ENCODE assay signal across 8 cellular contexts in the genomic region with DNA sequence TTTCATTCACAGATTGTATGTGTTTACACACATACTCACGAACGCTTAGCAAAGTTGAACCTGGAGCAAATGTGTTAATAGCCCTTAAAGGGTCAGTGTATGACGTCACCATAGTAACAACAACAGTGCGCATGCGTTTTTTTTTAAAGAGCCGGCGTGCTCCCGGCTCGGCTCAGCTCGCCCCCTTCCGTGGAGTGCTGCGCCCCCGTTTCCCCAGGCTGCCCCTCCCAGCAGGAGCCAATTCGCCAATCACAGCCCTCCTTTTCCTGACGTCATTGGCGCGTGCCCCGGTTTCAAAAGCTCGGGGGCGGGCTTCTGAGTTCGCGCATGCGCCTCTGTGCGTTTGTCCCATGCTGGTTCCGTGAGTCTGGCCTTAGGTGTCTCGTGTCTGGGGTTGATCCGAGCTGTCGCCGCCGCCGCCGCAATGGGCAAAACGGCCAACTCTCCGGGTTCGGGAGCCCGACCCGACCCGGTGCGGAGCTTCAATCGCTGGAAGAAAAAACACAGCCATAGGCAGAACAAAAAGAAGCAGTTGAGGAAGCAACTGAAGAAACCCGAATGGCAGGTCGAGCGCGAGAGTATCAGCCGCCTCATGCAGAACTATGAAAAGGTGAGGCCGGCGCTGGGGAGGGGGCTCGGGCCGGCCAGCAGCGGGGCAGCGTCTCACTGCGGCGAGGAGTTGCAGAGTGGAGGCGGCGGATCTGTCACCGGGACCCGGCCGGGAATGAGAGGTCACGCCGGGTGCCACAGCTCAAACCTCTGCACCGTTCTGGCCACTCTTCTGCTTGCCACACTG. TPM values are rescaled to one million over a fixed set of nuclear protein-coding genes. Genes with fewer than 3 reads are reported as not detected.
DNase-seq lines count a peak whose midpoint lies in the region; ATAC-seq and TF ChIP-seq lines count a peak whose summit lies in the region.

A gene (plus strand): TSS at position 340 of the 796 bp plus-strand sequence. CDS start 85 bp downstream, at position 425.

- H3K27ac ChIP-seq in gastroesophageal sphincter (peak within 1 kb of the TSS in 3 of 4 donors; percentile 69 to 81 (median 73)), neutrophil (peak within 1 kb of the TSS; percentile 62), substantia nigra (ENCODE audit: low read depth, low read length, poor library complexity, severe bottlenecking) (peak within 1 kb of the TSS; percentile 63)

- H3K4me1 Mint-ChIP-seq in activated naive CD4-positive, alpha-beta T cell treated with anti-CD3 and anti-CD28 coated beads for 36 hours (ENCODE audit: low read depth): peaks cover 38% of the 10 kb centered on the region

- peak within 1 kb of the TSS; percentile 65 for H3K4me3 ChIP-seq in HFF-Myc (replicated peaks; ENCODE audit: low read depth, low read length)
- H3K4me3 ChIP-seq in gastroesophageal sphincter: peak within 1 kb of the TSS; percentile 68 to 78
- H3K4me3 ChIP-seq in neutrophil (ENCODE audit: low read depth in 1 of 2, low read length in 1 of 2): peak within 1 kb of the TSS; percentile 72 to 78

- H3K36me3 ChIP-seq in gastroesophageal sphincter (peaks cover 0 to 4% of the 10 kb centered on the region in 2 donors), neutrophil (no peaks in the 10 kb centered on the region)

- no peak for TF ChIP-seq POLR2A in gastroesophageal sphincter (IDR thresholded peaks at IDR 0.05)

- H3K4me1 ChIP-seq in gastroesophageal sphincter: peaks cover 0 to 35% (median 13%) of the 10 kb centered on the region in 3 donors
- peaks cover 12% of the 10 kb centered on the region in 2 experiments for H3K4me1 ChIP-seq in neutrophil (ENCODE audit: control insufficient read depth in 1 of 2, insufficient read depth in 1 of 2, low read depth in 1 of 2, low read length in 1 of 2)

- TF ChIP-seq CTCF in HFF-Myc (IDR thresholded peaks at IDR 0.05; ENCODE audit: low read depth, low read length, missing control alignments) (no peak), gastroesophageal sphincter (IDR thresholded peaks at IDR 0.05) (peak in 1 of 4 experiments; percentile 42), neutrophil (IDR thresholded peaks at IDR 0.05) (no peak)

- peak within 1 kb of the TSS; percentile 86 for H3K27ac Mint-ChIP-seq in activated naive CD4-positive, alpha-beta T cell treated with anti-CD3 and anti-CD28 coated beads for 36 hours

- intact Hi-C loops in activated naive CD4-positive, alpha-beta T cell treated with anti-CD3 and anti-CD28 coated beads for 36 hours (cut with micrococcal nuclease): loop anchor here (1.0 to 5.0 kb wide), 11 partner anchors 44 to 1098 kb away; a partner anchor contains a TSS

- H3K9me3 ChIP-seq in gastroesophageal sphincter: no peaks in the 10 kb centered on the region
- H3K9me3 ChIP-seq in neutrophil: no peaks in the 10 kb centered on the region

- ATAC-seq in gastroesophageal sphincter: peak; percentile 99

- H3K36me3 Mint-ChIP-seq in activated naive CD4-positive, alpha-beta T cell treated with anti-CD3 and anti-CD28 coated beads for 36 hours (ENCODE audit: low read depth): peaks cover 10% of the 10 kb centered on the region

- H3K27me3 ChIP-seq in gastroesophageal sphincter: no peaks in the 10 kb centered on the region
- peaks cover 2% of the 10 kb centered on the region for H3K27me3 ChIP-seq in neutrophil

- H3K27me3 Mint-ChIP-seq in activated naive CD4-positive, alpha-beta T cell treated with anti-CD3 and anti-CD28 coated beads for 36 hours (ENCODE audit: low read depth): no peaks in the 10 kb centered on the region

- TF ChIP-seq EP300 in gastroesophageal sphincter (IDR thresholded peaks at IDR 0.05): no peak

- H3K4me3 Mint-ChIP-seq in activated naive CD4-positive, alpha-beta T cell treated with anti-CD3 and anti-CD28 coated beads for 36 hours: peak within 1 kb of the TSS; percentile 99

- 0 to 1% methylated on average over 16 to 28 of the region's 61 CpGs for WGBS in gastroesophageal sphincter (ENCODE audit: low coverage in 1 of 2), 2 donors

- CTCF ChIA-PET in activated naive CD4-positive, alpha-beta T cell treated with anti-CD3 and anti-CD28 coated beads for 36 hours (lab: Charles Lee): interaction anchor here (0.6 to 2.9 kb wide), 11 partner anchors 9 to 656 kb away, joined by 3 to 6 read pairs (median 4); a partner anchor contains a TSS

- DNase-seq in GM04503 (ENCODE audit: low read depth) (peak; percentile 85), HFF-Myc (ENCODE audit: extremely low read depth, low read depth) (peak; percentile 95), NAMALWA (ENCODE audit: low spot score) (peak; percentile 99), SK-N-DZ (ENCODE audit: low spot score) (peak; percentile 93), substantia nigra (lab: John Stamatoyannopoulos, UW) (peak; percentile 87 to 99 (median 97))
- peak; percentile 99 for DNase-seq in activated naive CD4-positive, alpha-beta T cell treated with anti-CD3 and anti-CD28 coated beads for 36 hours

- no peaks in the 10 kb centered on the region for H3K9me3 Mint-ChIP-seq in activated naive CD4-positive, alpha-beta T cell treated with anti-CD3 and anti-CD28 coated beads for 36 hours

RNA-seq across cellular contexts. Expression of the gene that starts here (rescaled TPM):
- polyA plus RNA-seq in SK-N-DZ (2014; cell fraction: cytosol; rRNA removed): 19.3 and 22.9 TPM in 2 replicates
- 11.8 and 13.0 TPM in 2 replicates for polyA plus RNA-seq in SK-N-DZ (2014; cell fraction: nucleus; rRNA removed)
- total RNA-seq in activated naive CD4-positive, alpha-beta T cell treated with anti-CD3 and anti-CD28 coated beads for 36 hours: 10 to 100 TPM; 36.6 to 43.0 TPM
- 10 to 100 TPM; 16.3 to 44.8 (median 22.5) TPM for total RNA-seq in gastroesophageal sphincter

Comparison
In these comparisons a context has a peak if more than half of its experiments do, and no peak if none do; other contexts are left out.
1. Peak in every context shown above with its lines: DNase-seq, ATAC-seq, H3K4me3 ChIP-seq and H3K27ac ChIP-seq.